In the genomic region with DNA sequence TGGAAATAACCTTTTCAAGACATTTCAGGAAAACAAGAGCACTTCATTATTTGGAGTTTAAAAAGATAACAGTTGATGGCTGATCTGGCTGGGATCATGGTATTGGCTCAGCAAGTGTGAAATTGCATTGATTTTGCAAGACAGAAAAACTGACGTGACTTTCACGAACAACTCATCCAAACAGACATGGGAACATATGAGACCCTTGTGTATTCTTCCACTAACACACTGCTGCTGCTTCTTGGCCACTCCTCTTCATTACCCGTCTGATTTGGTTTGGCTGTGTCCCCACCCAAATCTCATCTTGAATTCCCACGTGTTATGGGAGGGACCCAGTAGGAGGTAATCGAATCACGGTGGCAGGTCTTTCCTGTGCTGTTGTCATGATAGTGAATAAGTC, we compare ENCODE assay signal across 29 cellular contexts.
"Had no signal": no experiment of that assay in that cellular context is flagged by ENCODE, and none has a peak within 500 bp of the region (broad histone marks: within the 10 kb centered on the region; RNA-seq: fewer than 3 reads in every experiment).

No MANE protein-coding gene starts in this region.

- H3K27ac ChIP-seq: brain microvascular endothelial cell, Peyer's patch, RWPE1, SJCRH30 had no signal

- H3K4me3 ChIP-seq: MG63, Peyer's patch, SJCRH30, SK-N-MC had no signal

- ATAC-seq: PC-3 had no signal

- H3K9me3 ChIP-seq: MG63, Peyer's patch, SJCRH30 had no signal

- H3K4me1 ChIP-seq: Peyer's patch had no signal

- H3K27me3 ChIP-seq: brain microvascular endothelial cell, MG63, Peyer's patch, SJCRH30 had no signal

- H3K36me3 ChIP-seq: brain microvascular endothelial cell, MG63, Peyer's patch, SJCRH30 had no signal

- DNase-seq: activated CD4-positive, alpha-beta memory T cell treated with anti-CD3 and anti-CD28 coated beads for 36 hours; activated CD4-positive, alpha-beta T cell treated with anti-CD3 and anti-CD28 coated beads, Interleukin-2, amount 10 ng/mL, durations not matched to agents 7 days and 5 days; activated CD8-positive, alpha-beta memory T cell treated with anti-CD3 and anti-CD28 coated beads, Interleukin-2, amount 50 U/mL, for 4 hours; activated effector memory CD4-positive, alpha-beta T cell treated with Interleukin-2 at 50 U/mL for 16 hours; activated naive CD4-positive, alpha-beta T cell; activated naive CD4-positive, alpha-beta T cell treated with anti-CD3 and anti-CD28 coated beads, Interleukin-2, amount 50 U/mL, for 16 hours; activated naive CD8-positive, alpha-beta T cell treated with anti-CD3 and anti-CD28 coated beads for 36 hours; activated T-cell treated with anti-CD3 and anti-CD28 coated beads, Interleukin-2, amount 50 U/mL, for 48 hours; amniotic stem cell; aorta; brain microvascular endothelial cell; Kasumi-1; KG1; MG63; NCI-H1048; NCI-H1436 treated with DMSO at 0.1 percent for 48 hours; NCI-H1694 treated with DMSO at 0.1 percent for 48 hours; NCI-H2029; NCI-H345; NCI-H510A; NCI-H526; NCI-H748 treated with DMSO at 0.1 percent for 48 hours; NK-92 treated with Interleukin-12 subunit alpha and Interleukin-12 subunit beta, amount 100 ng/mL, for 24 hours; PC-3; Peyer's patch; SJCRH30; T1000 had no signal
